In the genomic region with DNA sequence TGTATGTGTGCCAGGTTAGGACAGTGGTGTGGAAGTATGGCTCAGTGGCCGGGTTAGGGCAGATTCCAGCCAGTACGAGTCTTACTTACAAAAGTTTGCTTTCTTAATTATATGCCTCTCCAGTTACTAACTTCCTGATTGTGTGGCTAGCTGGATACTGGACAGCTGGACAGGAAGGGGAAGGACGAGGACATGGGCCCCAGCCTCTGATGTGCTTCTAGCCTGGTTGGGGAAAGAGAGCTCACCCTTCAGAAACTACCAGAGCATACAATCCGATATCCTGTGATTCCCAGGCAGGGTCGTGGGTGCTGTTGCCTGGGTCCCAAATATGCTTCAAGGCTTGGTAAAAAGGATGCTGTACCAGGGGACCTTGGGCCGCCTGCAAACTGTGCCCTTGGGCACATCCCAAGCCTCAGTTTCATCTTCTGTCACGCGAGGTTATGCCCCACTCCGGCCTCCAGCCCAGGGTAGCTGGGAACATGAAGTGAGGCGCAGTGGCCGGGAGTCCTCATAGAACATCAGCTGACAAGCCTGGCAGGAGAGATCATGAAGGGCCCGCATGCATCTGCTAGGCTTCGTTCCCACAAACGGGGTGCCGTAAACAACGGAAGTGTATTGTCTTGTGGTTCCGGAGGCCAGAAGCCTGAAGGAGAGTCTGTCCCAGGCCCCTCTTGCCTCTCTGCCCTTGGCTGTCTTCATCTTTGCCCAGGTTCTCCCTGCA, we compare ENCODE assay signal across 1 cellular context.
TF ChIP-seq lines count a peak whose summit lies in the region.

No MANE protein-coding gene starts in this region.

TF ChIP-seq in IMR-90, 13 proteins besides CTCF, POLR2A, EP300 and RAD21 (continued from another document):
- no peak for TF ChIP-seq RCOR1 (IDR thresholded peaks at IDR 0.05; ENCODE audit: insufficient replicate concordance, low read length)
- TF ChIP-seq BHLHE40 (IDR thresholded peaks at IDR 0.05; ENCODE audit: low read depth, low read length), result no peak
- TF ChIP-seq SMC3 (IDR thresholded peaks at IDR 0.05; ENCODE audit: low read depth, low read length), result no peak
- TF ChIP-seq MXI1 (IDR thresholded peaks at IDR 0.05; ENCODE audit: borderline replicate concordance, low read depth, low read length), result no peak
- TF ChIP-seq USF2 (IDR thresholded peaks at IDR 0.05; ENCODE audit: low read depth, low read length), result no peak
- TF ChIP-seq RFX5 (IDR thresholded peaks at IDR 0.05; ENCODE audit: low read depth, low read length), result no peak
- no peak for TF ChIP-seq FOS (IDR thresholded peaks at IDR 0.05; ENCODE audit: low read depth, low read length)
- no peak for TF ChIP-seq MAFK (IDR thresholded peaks at IDR 0.05; ENCODE audit: low read depth, low read length)
- no peak for TF ChIP-seq CHD1 (IDR thresholded peaks at IDR 0.05; ENCODE audit: low read depth, low read length)
